In genomic region chr9:128067898-128068655, GRCh38 we compare ENCODE assay signal across 1 cellular context.
TF ChIP-seq lines count a peak whose summit lies in the region.

SLC25A25 (plus strand) TSS chr9:128068232; CDS start chr9:128068320, 88 bp downstream.

TF ChIP-seq in HepG2, 621 proteins besides CTCF, POLR2A, EP300 and RAD21 (continued from another document and continues in another):
- TF ChIP-seq NFAT5 (CRISPR knock-in tag; IDR thresholded peaks at IDR 0.05) (peak; percentile 64; the same call in 1 of the 2 replicates), ZNF776 (CRISPR knock-in tag; IDR thresholded peaks at IDR 0.05) (peak; percentile 26; the same call in 1 of the 2 replicates), U2AF2 (IDR thresholded peaks at IDR 0.05; ENCODE audit: low read depth, low read length) (no peak), FLYWCH1 (CRISPR knock-in tag; IDR thresholded peaks at IDR 0.05) (no peak), ZNF333 (CRISPR knock-in tag; IDR thresholded peaks at IDR 0.05; ENCODE audit: borderline replicate concordance) (no peak), KMT2A (CRISPR knock-in tag; IDR thresholded peaks at IDR 0.05) (peak; percentile 59; the same call in 1 of the 2 replicates), ZMYM2 (CRISPR knock-in tag; IDR thresholded peaks at IDR 0.05) (no peak), ZNF556 (CRISPR knock-in tag; IDR thresholded peaks at IDR 0.05; ENCODE audit: borderline replicate concordance) (no peak), ZSCAN21 (CRISPR knock-in tag; IDR thresholded peaks at IDR 0.05; ENCODE audit: borderline replicate concordance) (peak; percentile 24; the same call in 1 of the 2 replicates), ZNF713 (CRISPR knock-in tag; IDR thresholded peaks at IDR 0.05) (no peak), ZFAT (CRISPR knock-in tag; conservative IDR thresholded peaks at IDR 0.05) (no peak), E2F5 (CRISPR knock-in tag; conservative IDR thresholded peaks at IDR 0.05) (0 out of 2 replicates have a peak, but pooled peaks have one; percentile 28), TFDP2 (CRISPR knock-in tag; IDR thresholded peaks at IDR 0.05) (peak; percentile 71), ATF6 (CRISPR knock-in tag; conservative IDR thresholded peaks at IDR 0.05) (no peak), ZNF101 (CRISPR knock-in tag; IDR thresholded peaks at IDR 0.05; ENCODE audit: borderline replicate concordance, low read depth) (no peak), HNRNPK (IDR thresholded peaks at IDR 0.05; ENCODE audit: low read depth, low read length, poor library complexity, severe bottlenecking) (peak; percentile 15), FOSL1 (CRISPR knock-in tag; IDR thresholded peaks at IDR 0.05; ENCODE audit: borderline replicate concordance) (no peak), PITX1 (CRISPR knock-in tag; IDR thresholded peaks at IDR 0.05) (no peak), ZNF512B (CRISPR knock-in tag; IDR thresholded peaks at IDR 0.05; ENCODE audit: borderline replicate concordance) (no peak), SP4 (CRISPR knock-in tag; IDR thresholded peaks at IDR 0.05) (no peak), KDM5B (CRISPR knock-in tag; IDR thresholded peaks at IDR 0.05; ENCODE audit: borderline replicate concordance) (peak; percentile 74), ZNF318 (CRISPR knock-in tag; IDR thresholded peaks at IDR 0.05) (no peak), BCLAF1 (IDR thresholded peaks at IDR 0.05) (no peak), TCF12 (IDR thresholded peaks at IDR 0.05) (no peak), TCF12 (CRISPR knock-in tag; IDR thresholded peaks at IDR 0.05) (no peak), ZBTB39 (CRISPR knock-in tag; IDR thresholded peaks at IDR 0.05) (no peak), ZFP36 (IDR thresholded peaks at IDR 0.05; ENCODE audit: borderline replicate concordance, low read depth, low read length, partially characterized antibody) (no peak)
